Comparison of ENCODE assay signal across 8 cellular contexts in genomic region chr11:82718307-82718706, GRCh38. TPM values are rescaled to one million over a fixed set of nuclear protein-coding genes. Genes with fewer than 3 reads are reported as not detected.
A peak's percentile ranks its signal among the peaks of the same experiment; 100 is the strongest.
DNase-seq lines count a peak whose midpoint lies in the region; ATAC-seq, FAIRE-seq and TF ChIP-seq lines count a peak whose summit lies in the region.

No MANE protein-coding gene starts in this region.

- H3K4me1 Mint-ChIP-seq in brain = peaks cover 47% of the 10 kb centered on the region

- peak overlapping the region; percentile 69 to 98 (median 90) for H3K27ac Mint-ChIP-seq in brain

- H3K27me3 Mint-ChIP-seq in brain = peaks cover 4% of the 10 kb centered on the region

- no peaks in the 10 kb centered on the region for H3K9me3 Mint-ChIP-seq in brain

- peak; percentile 85 to 91 for TF ChIP-seq CTCF in brain (conservative IDR thresholded peaks at IDR 0.05)

- H3K36me3 Mint-ChIP-seq in brain = no peaks in the 10 kb centered on the region

- DNase-seq in stimulated activated CD4-positive, alpha-beta T cell treated with anti-CD3 and anti-CD28 coated beads, Interleukin-15, amount 100 ng/mL, for 24 hours = peak; percentile 21
- DNase-seq in stimulated activated CD4-positive, alpha-beta T cell treated with anti-CD3 and anti-CD28 coated beads, Interleukin-4, amount 100 ng/mL, for 1 hour = no peak
- DNase-seq in NCI-H748 (lab: John Stamatoyannopoulos, UW; ENCODE audit: unreplicated experiment) = peak; percentile 56
- DNase-seq in stromal cell of bone marrow (ENCODE audit: low read depth) = peak; percentile 49

- peak; percentile 97 for FAIRE-seq in islet of Langerhans (lab: Jason Lieb, UNC)

- ATAC-seq in HG02870 (IDR thresholded peaks at IDR 0.05; ENCODE audit: unreplicated experiment) (peak; percentile 59), HG02981 (IDR thresholded peaks at IDR 0.05; ENCODE audit: unreplicated experiment) (no peak)

- H3K4me3 Mint-ChIP-seq in brain = peak overlapping the region in 3 of 5 experiments; percentile 60 to 71 (median 67)

RNA-seq across cellular contexts. Expression of gene FAM181B, which starts 15.4 kb away (rescaled TPM):
- 6.2 TPM for polyA plus RNA-seq in brain (ENCODE audit: insufficient read depth, low read depth, low replicate concordance)
